In the genomic region with DNA sequence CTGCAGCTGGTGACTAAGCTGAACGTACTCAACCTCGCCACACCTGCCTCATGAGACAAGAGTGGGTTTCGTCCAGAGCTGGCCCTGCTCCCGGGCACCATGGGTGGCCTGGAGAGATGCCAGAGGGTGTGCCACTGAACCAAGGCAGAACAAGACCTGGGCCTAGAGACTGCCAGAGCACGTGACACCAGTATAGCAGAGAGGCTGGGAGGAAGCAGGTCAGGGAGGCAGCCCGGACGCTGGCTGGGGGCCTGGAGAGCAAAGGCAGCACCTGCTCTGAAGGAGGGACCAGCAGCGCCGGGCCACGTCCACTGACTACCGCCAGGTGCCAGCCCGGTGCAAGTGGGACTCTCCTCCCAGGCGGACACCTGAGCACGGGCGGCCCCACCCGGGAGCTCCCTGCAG, we compare ENCODE assay signal across 13 cellular contexts. TPM values are rescaled to one million over a fixed set of nuclear protein-coding genes. Genes with fewer than 3 reads are reported as not detected.
DNase-seq lines count a peak whose midpoint lies in the region; ATAC-seq, FAIRE-seq and TF ChIP-seq lines count a peak whose summit lies in the region.
"Had no signal": no experiment of that assay in that cellular context is flagged by ENCODE, and none has a peak within 500 bp of the region (broad histone marks: within the 10 kb centered on the region; RNA-seq: fewer than 3 reads in every experiment).

No MANE protein-coding gene starts in this region.

- H4K20me1 ChIP-seq in HCT116 (ENCODE audit: insufficient read depth), result no peaks in the 10 kb centered on the region

- H3K27ac ChIP-seq in HCT116 (ENCODE audit: low read depth, low read length), result peak overlapping the region; percentile 55; the same call in 1 of the 2 replicates
- H3K27ac ChIP-seq in gastrocnemius medialis, result no peak overlapping the region
- H3K27ac ChIP-seq: KMS-11 had no signal

- 0 out of 2 replicates have a peak overlapping the region, but pooled peaks have one; percentile 23 for H3K9ac ChIP-seq in HCT116 (ENCODE audit: low read length)
- H3K9ac ChIP-seq: KMS-11 had no signal

- no peak for FAIRE-seq in GM12892 (lab: Jason Lieb, UNC)

- H3K4me3 Mint-ChIP-seq in activated CD4-positive, alpha-beta T cell treated with anti-CD3 and anti-CD28 coated beads, Interleukin-2, amount 10 ng/mL, durations not matched to agents 24 days and 14 days, result no peak overlapping the region
- H3K4me3 Mint-ChIP-seq: activated B cell treated with CpG ODN at 0.5 μM for 24 hours had no signal

- H3K27me3 Mint-ChIP-seq in activated CD4-positive, alpha-beta T cell treated with anti-CD3 and anti-CD28 coated beads, Interleukin-2, amount 10 ng/mL, durations not matched to agents 24 days and 14 days, result no peaks in the 10 kb centered on the region
- H3K27me3 Mint-ChIP-seq: activated B cell treated with CpG ODN at 0.5 μM for 24 hours had no signal

- H3K4me3 ChIP-seq in HCT116 (replicated peaks in 1 of 2; ENCODE audit: low read depth in 1 of 2, low read length in 2 of 2) (no peak overlapping the region), epithelial cell of proximal tubule (ENCODE audit: low read depth, low read length) (no peak overlapping the region), gastrocnemius medialis (no peak overlapping the region)

- TF ChIP-seq CTCF in HCT116 (IDR thresholded peaks at IDR 0.05 in 2 of 3, conservative IDR thresholded peaks at IDR 0.05 in 1 of 3; ENCODE audit: borderline replicate concordance in 1 of 3, insufficient read depth in 1 of 3, low read depth in 2 of 3, low read length in 2 of 3) (no peak), epithelial cell of proximal tubule (conservative IDR thresholded peaks at IDR 0.05; ENCODE audit: low read depth, low read length) (no peak), gastrocnemius medialis (IDR thresholded peaks at IDR 0.05 in 4 of 5, conservative IDR thresholded peaks at IDR 0.05 in 1 of 5) (no peak)

- TF ChIP-seq POLR2A in HCT116 (IDR thresholded peaks at IDR 0.05; ENCODE audit: borderline replicate concordance, extremely low read depth, insufficient read depth, insufficient read length) (no peak), gastrocnemius medialis (IDR thresholded peaks at IDR 0.05) (no peak), GM12892 (IDR thresholded peaks at IDR 0.05; ENCODE audit: low read depth, low read length) (no peak)

- H3K4me1 Mint-ChIP-seq in activated CD4-positive, alpha-beta T cell treated with anti-CD3 and anti-CD28 coated beads, Interleukin-2, amount 10 ng/mL, durations not matched to agents 24 days and 14 days, result no peaks in the 10 kb centered on the region
- H3K4me1 Mint-ChIP-seq: activated B cell treated with CpG ODN at 0.5 μM for 24 hours had no signal

- CTCF ChIA-PET in HCT116 (lab: Charles Lee), result interaction anchor here (1.3 kb wide), 1 partner anchor 9 kb away, joined by 3 read pairs; no protein-coding TSS in a partner anchor

- intact Hi-C loops in HCT116 (cut with micrococcal nuclease) (no loop called here), gastrocnemius medialis (cut with DNase I; ENCODE audit: low total_unique reads) (no loop called here)
- intact Hi-C loops in activated CD4-positive, alpha-beta T cell treated with anti-CD3 and anti-CD28 coated beads, Interleukin-2, amount 10 ng/mL, durations not matched to agents 24 days and 14 days (cut with micrococcal nuclease), result no loop called here

- peaks cover 45% of the 10 kb centered on the region for H3K36me3 Mint-ChIP-seq in activated CD4-positive, alpha-beta T cell treated with anti-CD3 and anti-CD28 coated beads, Interleukin-2, amount 10 ng/mL, durations not matched to agents 24 days and 14 days (ENCODE audit: low read depth)

- ATAC-seq in HCT116 (peak; percentile 87), gastrocnemius medialis (peak; percentile 72 to 81)

- peak overlapping the region; percentile 59 for H3K4me2 ChIP-seq in HCT116 (ENCODE audit: low read length)
- H3K4me2 ChIP-seq: KMS-11 had no signal

- H3K36me3 ChIP-seq in HCT116 (ENCODE audit: control insufficient read depth in 1 of 2, insufficient read depth in 2 of 2, low read length in 2 of 2), result no peaks in the 10 kb centered on the region; a peak in 2 of 4 replicates
- H3K36me3 ChIP-seq in gastrocnemius medialis, result peaks cover 0 to 47% of the 10 kb centered on the region in 2 donors

- in situ Hi-C loops in gastrocnemius medialis (cut with MboI; ENCODE audit: low sequenced_read_pairs in 4 of 4), result no loop called here

- no peaks in the 10 kb centered on the region for H3K27me3 ChIP-seq in HCT116 (ENCODE audit: insufficient read depth, low read length)
- no peaks in the 10 kb centered on the region for H3K27me3 ChIP-seq in gastrocnemius medialis

- no peaks in the 10 kb centered on the region for H3K79me2 ChIP-seq in HCT116 (ENCODE audit: insufficient read depth, low read length)

- RAD21 ChIA-PET in HCT116 (lab: Charles Lee; ENCODE audit: low non-redundant PET in 1 of 2, low total read pairs in 2 of 2, uncharacterized antibody in 2 of 2, unreplicated experiment in 2 of 2), result no interaction called here

- no peak overlapping the region for H3K27ac Mint-ChIP-seq in activated CD4-positive, alpha-beta T cell treated with anti-CD3 and anti-CD28 coated beads, Interleukin-2, amount 10 ng/mL, durations not matched to agents 24 days and 14 days
- H3K27ac Mint-ChIP-seq: activated B cell treated with CpG ODN at 0.5 μM for 24 hours had no signal

- no peak overlapping the region for H2AFZ ChIP-seq in HCT116 (ENCODE audit: low read depth, low read length, poor library complexity, severe bottlenecking)

- DNase-seq in HCT116 (ENCODE audit: low read depth, low spot score) (peak; percentile 78), NCI-H2196 treated with DMSO at 0.1 percent for 48 hours (lab: John Stamatoyannopoulos, UW; ENCODE audit: unreplicated experiment) (peak; percentile 88), epithelial cell of proximal tubule (ENCODE audit: low read depth) (peak; percentile 54), gastrocnemius medialis (peak; percentile 50 to 66), GM12892 (ENCODE audit: insufficient read length) (no peak), NCI-H82 treated with DMSO at 0.1 percent for 48 hours (lab: John Stamatoyannopoulos, UW; ENCODE audit: unreplicated experiment) (no peak)
- no peak for DNase-seq in activated CD4-positive, alpha-beta T cell treated with anti-CD3 and anti-CD28 coated beads, Interleukin-2, amount 10 ng/mL, durations not matched to agents 24 days and 14 days
- DNase-seq in stimulated activated CD4-positive, alpha-beta T cell treated with anti-CD3 and anti-CD28 coated beads, Interleukin-4, amount 100 ng/mL, for 1 hour, result no peak
- DNase-seq: activated B cell treated with CpG ODN at 0.5 μM for 24 hours; central memory CD4-positive, alpha-beta T cell; GOT3; kidney glomerular epithelial cell had no signal

- H3K4me1 ChIP-seq in HCT116 (ENCODE audit: control insufficient read depth in 1 of 2, insufficient read depth in 2 of 2, low read length in 2 of 2) (peaks cover 21 to 32% of the 10 kb centered on the region in 2 experiments), gastrocnemius medialis (peaks cover 0 to 7% of the 10 kb centered on the region in 2 donors)

- H3K9me3 ChIP-seq in HCT116 (ENCODE audit: control insufficient read depth in 1 of 2, insufficient read depth in 1 of 2, low read depth in 1 of 2, low read length in 2 of 2) (no peaks in the 10 kb centered on the region), gastrocnemius medialis (no peaks in the 10 kb centered on the region)

- no peak for TF ChIP-seq RAD21 in HCT116 (IDR thresholded peaks at IDR 0.05; ENCODE audit: low read depth)

- BruUV-seq in HCT116 (replicated peaks; lab: Mats Ljungman, UMichigan), result no TSS peak

- POLR2A ChIA-PET in HCT116 (lab: Charles Lee), result no interaction called here

- no peaks in the 10 kb centered on the region for H3K9me3 Mint-ChIP-seq in activated CD4-positive, alpha-beta T cell treated with anti-CD3 and anti-CD28 coated beads, Interleukin-2, amount 10 ng/mL, durations not matched to agents 24 days and 14 days
- H3K9me3 Mint-ChIP-seq: activated B cell treated with CpG ODN at 0.5 μM for 24 hours had no signal

- no peaks in the 10 kb centered on the region for H3K9me2 ChIP-seq in HCT116 (ENCODE audit: insufficient read depth)

TF ChIP-seq in HCT116, 20 proteins besides CTCF, POLR2A, EP300 and RAD21 (continues in another document):
- TF ChIP-seq ATF3 (IDR thresholded peaks at IDR 0.05) (no peak), YY1 (IDR thresholded peaks at IDR 0.05; ENCODE audit: extremely low read depth, insufficient replicate concordance, low read depth, low read length) (no peak), SIN3A (IDR thresholded peaks at IDR 0.05; ENCODE audit: low read depth) (no peak), ZNF274 (IDR thresholded peaks at IDR 0.05; ENCODE audit: low read depth, low read length) (no peak), ELF1 (IDR thresholded peaks at IDR 0.05; ENCODE audit: borderline replicate concordance, low read depth) (no peak), POLR2AphosphoS5 (IDR thresholded peaks at IDR 0.05; ENCODE audit: low read depth, low read length) (peak; percentile 46), CEBPB (IDR thresholded peaks at IDR 0.05; ENCODE audit: low read depth) (no peak)

RNA-seq across cellular contexts. Expression of gene C13orf46, which starts 7.3 kb away (rescaled TPM):
- total RNA-seq in HCT116 (2021; ENCODE audit: unreplicated experiment) (0.93 TPM), epithelial cell of proximal tubule (not detected in 2 replicates), gastrocnemius medialis (under 1 TPM in 3 of 4 donors, not detected in 1; 0.10 to 0.69 (median 0.15) TPM)
- polyA plus RNA-seq in HCT116 (2012), result 0.32 and 0.34 TPM in 2 replicates
- polyA plus RNA-seq in GM12892 (2012; ENCODE audit: missing spikeins), result 0.08 TPM
- 0.57 and 0.61 TPM in 2 replicates for total RNA-seq in activated CD4-positive, alpha-beta T cell treated with anti-CD3 and anti-CD28 coated beads, Interleukin-2, amount 10 ng/mL, durations not matched to agents 24 days and 14 days

Comparison
In these comparisons a context has a peak if more than half of its experiments do, and no peak if none do; other contexts are left out.
1. DNase-seq: peak in HCT116 (single experiment), NCI-H2196 treated with DMSO at 0.1 percent for 48 hours (single experiment), epithelial cell of proximal tubule (single experiment) and gastrocnemius medialis (2 of 2); none in GM12892 (single experiment), NCI-H82 treated with DMSO at 0.1 percent for 48 hours (single experiment), activated CD4-positive, alpha-beta T cell treated with anti-CD3 and anti-CD28 coated beads, Interleukin-2, amount 10 ng/mL, durations not matched to agents 24 days and 14 days (single experiment) and stimulated activated CD4-positive, alpha-beta T cell treated with anti-CD3 and anti-CD28 coated beads, Interleukin-4, amount 100 ng/mL, for 1 hour (single experiment).